ENCODE assay signal across 4 cellular contexts in genomic region chr6:132635906-132636305, GRCh38.
TF ChIP-seq lines count a peak whose summit lies in the region.
"Not testable (repeated sequence)": the region's sequence is repeated elsewhere in the genome, so short reads cannot be mapped to it uniquely, and the experiment has no call there.

No MANE protein-coding gene starts in this region.

TF ChIP-seq in A549, 52 proteins besides CTCF, POLR2A, EP300 and RAD21:
- TF ChIP-seq MAFK (IDR thresholded peaks at IDR 0.05; ENCODE audit: partially characterized antibody), result peak; percentile 34

TF ChIP-seq in K562, 482 proteins besides CTCF, POLR2A, EP300 and RAD21:
- TF ChIP-seq ZNF316 (IDR thresholded peaks at IDR 0.05), result peak; percentile 25; the same call in 1 of the 2 replicates

TF ChIP-seq in HepG2, 621 proteins besides CTCF, POLR2A, EP300 and RAD21:
- peak; percentile 75; the same call in 1 of the 2 replicates for TF ChIP-seq EHMT2 (IDR thresholded peaks at IDR 0.05; ENCODE audit: borderline replicate concordance, low read depth, low read length)
- 0 out of 2 replicates have a peak, but pooled peaks have one; percentile 38 for TF ChIP-seq HNF4G (IDR thresholded peaks at IDR 0.05; ENCODE audit: borderline replicate concordance, low read depth, low read length)
- not testable (repeated sequence) for TF ChIP-seq HNF4G (CRISPR knock-in tag; IDR thresholded peaks at IDR 0.05; ENCODE audit: borderline replicate concordance, low read depth); FOXP1 (IDR thresholded peaks at IDR 0.05)
- peak; percentile 31; the same call in 1 of the 2 replicates for TF ChIP-seq HMG20A (CRISPR knock-in tag; IDR thresholded peaks at IDR 0.05; ENCODE audit: borderline replicate concordance)
- peak; percentile 68 for TF ChIP-seq ZNF644 (CRISPR knock-in tag; IDR thresholded peaks at IDR 0.05; ENCODE audit: low read depth)
- TF ChIP-seq ARID5B (CRISPR knock-in tag; IDR thresholded peaks at IDR 0.05), result 0 out of 2 replicates have a peak, but pooled peaks have one; percentile 49
- 0 out of 2 replicates have a peak, but pooled peaks have one; percentile 52 for TF ChIP-seq FOXP1 (CRISPR knock-in tag; IDR thresholded peaks at IDR 0.05)
- TF ChIP-seq NFE2 (CRISPR knock-in tag; IDR thresholded peaks at IDR 0.05), result peak; percentile 37; the same call in 1 of the 2 replicates
- TF ChIP-seq MAFG (CRISPR knock-in tag; IDR thresholded peaks at IDR 0.05), result peak; percentile 55; the same call in 1 of the 2 replicates
- 0 out of 2 replicates have a peak, but pooled peaks have one; percentile 4 for TF ChIP-seq ZNF263 (CRISPR knock-in tag; IDR thresholded peaks at IDR 0.05)
- peak; percentile 88 to 92 for TF ChIP-seq MAFK (conservative IDR thresholded peaks at IDR 0.05 in 1 of 2, IDR thresholded peaks at IDR 0.05 in 1 of 2; ENCODE audit: low read length in 2 of 2)
- TF ChIP-seq NFE2L2 (IDR thresholded peaks at IDR 0.05; ENCODE audit: low read length), result peak; percentile 90
- TF ChIP-seq DPF2 (CRISPR knock-in tag; IDR thresholded peaks at IDR 0.05; ENCODE audit: borderline replicate concordance, low read depth), result 0 out of 2 replicates have a peak, but pooled peaks have one; percentile 7
- peak; percentile 48 for TF ChIP-seq PAXIP1 (CRISPR knock-in tag; conservative IDR thresholded peaks at IDR 0.05)
- peak; percentile 88 for TF ChIP-seq MAFF (IDR thresholded peaks at IDR 0.05; ENCODE audit: low read depth, low read length)
- peak; percentile 74; the same call in 1 of the 2 replicates for TF ChIP-seq HNF4A (CRISPR knock-in tag; IDR thresholded peaks at IDR 0.05)

TF ChIP-seq in liver, 16 proteins besides CTCF, POLR2A, EP300 and RAD21:
- peak; percentile 33 for TF ChIP-seq SP1 (IDR thresholded peaks at IDR 0.05)
- peak; percentile 64 to 74 for TF ChIP-seq HNF4A (conservative IDR thresholded peaks at IDR 0.05)
- peak; percentile 23 for TF ChIP-seq FOXA2 (IDR thresholded peaks at IDR 0.05)
- TF ChIP-seq RXRA (IDR thresholded peaks at IDR 0.05), result peak in 1 of 2 donors; percentile 34
TF ChIP-seq in liver: peak in this region for 4; not testable (repeated sequence) for 12.
